17 cellular contexts compared by ENCODE assay signal in genomic region chr6:44563397-44563796, GRCh38.
DNase-seq lines count a peak whose midpoint lies in the region; ATAC-seq and TF ChIP-seq lines count a peak whose summit lies in the region.
"Had no signal": no experiment of that assay in that cellular context is flagged by ENCODE, and none has a peak within 500 bp of the region (broad histone marks: within the 10 kb centered on the region; RNA-seq: fewer than 3 reads in every experiment).

No MANE protein-coding gene starts in this region.

- H3K4me3 ChIP-seq in epithelial cell of esophagus (ENCODE audit: low read length), result no peak overlapping the region
- H3K4me3 ChIP-seq in ovary, result no peak overlapping the region
- H3K4me3 ChIP-seq: suprapubic skin had no signal

- TF ChIP-seq CTCF in epithelial cell of esophagus (IDR thresholded peaks at IDR 0.05; ENCODE audit: insufficient read depth, low read depth, low read length, missing control alignments) (no peak), ovary (IDR thresholded peaks at IDR 0.05) (no peak), GM10266 (IDR thresholded peaks at IDR 0.05; ENCODE audit: control insufficient read depth, insufficient read depth, low read depth, missing control alignments) (no peak)

- peak; percentile 49 for ATAC-seq in activated CD4-positive, alpha-beta T cell treated with anti-CD3 and anti-CD28 coated beads for 36 hours
- ATAC-seq in GM21786 (IDR thresholded peaks at IDR 0.05; ENCODE audit: unreplicated experiment) (no peak), GM18873 (IDR thresholded peaks at IDR 0.05; ENCODE audit: low FRiP score, unreplicated experiment) (no peak)

- no peaks in the 10 kb centered on the region for H3K9me3 ChIP-seq in ovary
- H3K9me3 ChIP-seq: suprapubic skin had no signal

- H3K4me3 Mint-ChIP-seq in activated CD4-positive, alpha-beta T cell treated with anti-CD3 and anti-CD28 coated beads for 36 hours, result no peak overlapping the region
- H3K4me3 Mint-ChIP-seq: activated naive CD8-positive, alpha-beta T cell treated with anti-CD3 and anti-CD28 coated beads, Interleukin-2, amount 10 ng/mL, durations not matched to agents 7 days and 5 days; CD4-positive, CD25-positive, alpha-beta regulatory T cell; central memory CD8-positive, alpha-beta T cell had no signal

- peaks cover 4% of the 10 kb centered on the region for H3K4me1 Mint-ChIP-seq in activated CD4-positive, alpha-beta T cell treated with anti-CD3 and anti-CD28 coated beads for 36 hours

- CTCF ChIA-PET in activated CD4-positive, alpha-beta T cell treated with anti-CD3 and anti-CD28 coated beads for 36 hours (lab: Charles Lee), result no interaction called here

- peaks cover 19% of the 10 kb centered on the region for H3K27me3 Mint-ChIP-seq in activated CD4-positive, alpha-beta T cell treated with anti-CD3 and anti-CD28 coated beads for 36 hours

- TF ChIP-seq POLR2A in ovary (IDR thresholded peaks at IDR 0.05), result no peak

- TF ChIP-seq EP300 in ovary (IDR thresholded peaks at IDR 0.05), result no peak

- H3K36me3 ChIP-seq in ovary, result no peaks in the 10 kb centered on the region
- H3K36me3 ChIP-seq: suprapubic skin had no signal

- no peaks in the 10 kb centered on the region for H3K36me3 Mint-ChIP-seq in activated CD4-positive, alpha-beta T cell treated with anti-CD3 and anti-CD28 coated beads for 36 hours (ENCODE audit: low read depth)
- H3K36me3 Mint-ChIP-seq: activated naive CD8-positive, alpha-beta T cell treated with anti-CD3 and anti-CD28 coated beads, Interleukin-2, amount 10 ng/mL, durations not matched to agents 7 days and 5 days; CD4-positive, CD25-positive, alpha-beta regulatory T cell had no signal

- H3K9me3 Mint-ChIP-seq in activated CD4-positive, alpha-beta T cell treated with anti-CD3 and anti-CD28 coated beads for 36 hours (ENCODE audit: low read depth), result no peaks in the 10 kb centered on the region
- H3K9me3 Mint-ChIP-seq: activated naive CD8-positive, alpha-beta T cell treated with anti-CD3 and anti-CD28 coated beads, Interleukin-2, amount 10 ng/mL, durations not matched to agents 7 days and 5 days; central memory CD8-positive, alpha-beta T cell had no signal

- POLR2A ChIA-PET in activated CD4-positive, alpha-beta T cell treated with anti-CD3 and anti-CD28 coated beads for 36 hours (lab: Charles Lee), result no interaction called here

- peaks cover 1% of the 10 kb centered on the region for H3K4me1 ChIP-seq in ovary (ENCODE audit: insufficient read depth)

- no peak overlapping the region for H3K27ac Mint-ChIP-seq in activated CD4-positive, alpha-beta T cell treated with anti-CD3 and anti-CD28 coated beads for 36 hours
- H3K27ac Mint-ChIP-seq: activated naive CD8-positive, alpha-beta T cell treated with anti-CD3 and anti-CD28 coated beads, Interleukin-2, amount 10 ng/mL, durations not matched to agents 7 days and 5 days had no signal

- WGBS in ovary, 3 donors, result 28 to 51% (median 28%) methylated on average over 11 of the region's 11 CpGs

- H3K27ac ChIP-seq in ovary, result no peak overlapping the region
- H3K27ac ChIP-seq: suprapubic skin had no signal

- peak; percentile 26 for DNase-seq in activated CD4-positive, alpha-beta T cell treated with anti-CD3 and anti-CD28 coated beads for 36 hours
- DNase-seq in activated CD4-positive, alpha-beta T cell treated with anti-CD3 and anti-CD28 coated beads for 48 hours, result no peak
- peak; percentile 11 for DNase-seq in NCI-H69 (lab: John Stamatoyannopoulos, UW)
- DNase-seq in epithelial cell of esophagus (ENCODE audit: low read depth), result peak; percentile 58
- peak in 3 of 5 donors; percentile 25 to 39 (median 36) for DNase-seq in ovary
- DNase-seq in GM10266 (ENCODE audit: extremely low spot score), result no peak
- DNase-seq: activated naive CD8-positive, alpha-beta T cell treated with anti-CD3 and anti-CD28 coated beads, Interleukin-2, amount 10 ng/mL, durations not matched to agents 7 days and 5 days; CD4-positive, CD25-positive, alpha-beta regulatory T cell; EL; kidney; NCI-H1694 treated with DMSO at 0.1 percent for 48 hours; NCI-H774; RPMI8226 had no signal

- no peaks in the 10 kb centered on the region for H3K27me3 ChIP-seq in ovary

- intact Hi-C loops in activated CD4-positive, alpha-beta T cell treated with anti-CD3 and anti-CD28 coated beads for 36 hours (cut with DNase I, micrococcal nuclease), result no loop called here
- intact Hi-C loops in ovary (cut with DNase I), result no loop called here

Comparison
In these comparisons a context has a peak if more than half of its experiments do, and no peak if none do; other contexts are left out.
1. DNase-seq: peak in activated CD4-positive, alpha-beta T cell treated with anti-CD3 and anti-CD28 coated beads for 36 hours (single experiment), NCI-H69 (single experiment), epithelial cell of esophagus (single experiment) and ovary (3 of 5); none in activated CD4-positive, alpha-beta T cell treated with anti-CD3 and anti-CD28 coated beads for 48 hours (single experiment) and GM10266 (single experiment).